ENCODE assay signal across 12 cellular contexts in the genomic region with DNA sequence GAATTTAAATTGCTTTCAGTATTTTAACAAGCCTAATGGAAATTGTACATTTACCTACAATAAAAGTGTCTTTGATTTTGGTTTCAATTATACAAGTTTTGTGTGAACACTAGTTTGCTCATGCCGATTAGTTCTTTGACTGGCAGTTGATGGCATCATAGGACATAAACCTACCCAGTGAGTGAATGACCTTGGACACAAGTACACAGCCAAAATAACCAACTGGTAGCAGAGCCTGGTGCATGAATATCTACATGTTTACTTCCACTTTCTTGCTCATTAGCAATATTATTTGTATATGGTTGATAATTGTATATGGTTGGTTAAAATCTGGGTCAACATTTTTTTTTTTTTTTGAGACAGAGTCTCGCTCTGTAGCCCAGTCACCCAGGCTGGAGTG. TPM values are rescaled to one million over a fixed set of nuclear protein-coding genes. Genes with fewer than 3 reads are reported as not detected.
A peak's percentile ranks its signal among the peaks of the same experiment; 100 is the strongest.
DNase-seq lines count a peak whose midpoint lies in the region; ATAC-seq lines count a peak whose summit lies in the region.
"Had no signal": no experiment of that assay in that cellular context is flagged by ENCODE, and none has a peak within 500 bp of the region (broad histone marks: within the 10 kb centered on the region; RNA-seq: fewer than 3 reads in every experiment).

No MANE protein-coding gene starts in this region.

- DNase-seq in T-helper 2 cell treated with Interferon-gamma antibody and Interleukin-4, amounts not matched to agents 5 μg/mL and 100 μg/mL, for 36 hours (ENCODE audit: low spot score): no peak
- DNase-seq in T-helper 2 cell: no peak
- DNase-seq in stimulated activated effector memory CD8-positive, alpha-beta T cell treated with anti-CD3 and anti-CD28 coated beads, Interleukin-12 subunit alpha, Interleukin-12 subunit beta, amount 100 ng/mL, for 72 hours (ENCODE audit: low spot score in 2 of 2): no peak
- DNase-seq in ACHN: no peak
- DNase-seq in NCI-H1436 (lab: John Stamatoyannopoulos, UW): no peak
- no peak for DNase-seq in activated CD4-positive, CD25-positive, alpha-beta regulatory T cell treated with anti-CD3 and anti-CD28 coated beads, Interleukin-2, amount 50 U/mL, for 72 hours
- DNase-seq: activated CD4-positive, alpha-beta T cell treated with anti-CD3 and anti-CD28 coated beads for 4 hours; activated naive CD4-positive, alpha-beta T cell; NCI-H1694; NCI-H82 had no signal

- no peaks in the 10 kb centered on the region for H3K27me3 Mint-ChIP-seq in T-helper 2 cell treated with Interferon-gamma antibody and Interleukin-4, amounts not matched to agents 5 μg/mL and 100 μg/mL, for 36 hours (ENCODE audit: low read depth)
- H3K27me3 Mint-ChIP-seq in activated T-helper 17 cell treated with anti-CD3 and anti-CD28 coated beads, Interleukin-2, amount 50 U/mL, for 72 hours: no peaks in the 10 kb centered on the region

- peaks cover 38% of the 10 kb centered on the region for H3K4me1 Mint-ChIP-seq in T-helper 2 cell treated with Interferon-gamma antibody and Interleukin-4, amounts not matched to agents 5 μg/mL and 100 μg/mL, for 36 hours (ENCODE audit: low read depth)
- H3K4me1 Mint-ChIP-seq in activated T-helper 17 cell treated with anti-CD3 and anti-CD28 coated beads, Interleukin-2, amount 50 U/mL, for 72 hours: peaks cover 21% of the 10 kb centered on the region
- H3K4me1 Mint-ChIP-seq in stimulated activated effector memory CD8-positive, alpha-beta T cell treated with anti-CD3 and anti-CD28 coated beads, Interleukin-12 subunit alpha, Interleukin-12 subunit beta, amount 100 ng/mL, for 72 hours: peaks cover 38% of the 10 kb centered on the region

- ATAC-seq in HG02588 (IDR thresholded peaks at IDR 0.05; ENCODE audit: unreplicated experiment): peak; percentile 19
- ATAC-seq in activated T-helper 17 cell treated with anti-CD3 and anti-CD28 coated beads, Interleukin-2, amount 50 U/mL, for 72 hours (replicated peaks): no peak
- no peak for ATAC-seq in stimulated activated effector memory CD8-positive, alpha-beta T cell treated with anti-CD3 and anti-CD28 coated beads, Interleukin-12 subunit alpha, Interleukin-12 subunit beta, amount 100 ng/mL, for 72 hours

- H3K36me3 Mint-ChIP-seq in T-helper 2 cell treated with Interferon-gamma antibody and Interleukin-4, amounts not matched to agents 5 μg/mL and 100 μg/mL, for 36 hours (ENCODE audit: low read depth): peaks cover 35% of the 10 kb centered on the region
- no peaks in the 10 kb centered on the region for H3K36me3 Mint-ChIP-seq in activated T-helper 17 cell treated with anti-CD3 and anti-CD28 coated beads, Interleukin-2, amount 50 U/mL, for 72 hours (ENCODE audit: low read depth)
- no peaks in the 10 kb centered on the region for H3K36me3 Mint-ChIP-seq in stimulated activated effector memory CD8-positive, alpha-beta T cell treated with anti-CD3 and anti-CD28 coated beads, Interleukin-12 subunit alpha, Interleukin-12 subunit beta, amount 100 ng/mL, for 72 hours

- H3K4me3 Mint-ChIP-seq in T-helper 2 cell treated with Interferon-gamma antibody and Interleukin-4, amounts not matched to agents 5 μg/mL and 100 μg/mL, for 36 hours: peak overlapping the region; percentile 25
- H3K4me3 Mint-ChIP-seq in activated T-helper 17 cell treated with anti-CD3 and anti-CD28 coated beads, Interleukin-2, amount 50 U/mL, for 72 hours: no peak overlapping the region
- no peak overlapping the region for H3K4me3 Mint-ChIP-seq in stimulated activated effector memory CD8-positive, alpha-beta T cell treated with anti-CD3 and anti-CD28 coated beads, Interleukin-12 subunit alpha, Interleukin-12 subunit beta, amount 100 ng/mL, for 72 hours

- H3K9me3 Mint-ChIP-seq in T-helper 2 cell treated with Interferon-gamma antibody and Interleukin-4, amounts not matched to agents 5 μg/mL and 100 μg/mL, for 36 hours: no peaks in the 10 kb centered on the region
- H3K9me3 Mint-ChIP-seq in activated T-helper 17 cell treated with anti-CD3 and anti-CD28 coated beads, Interleukin-2, amount 50 U/mL, for 72 hours: no peaks in the 10 kb centered on the region
- no peaks in the 10 kb centered on the region for H3K9me3 Mint-ChIP-seq in stimulated activated effector memory CD8-positive, alpha-beta T cell treated with anti-CD3 and anti-CD28 coated beads, Interleukin-12 subunit alpha, Interleukin-12 subunit beta, amount 100 ng/mL, for 72 hours

- in situ Hi-C loops in ACHN (cut with HindIII; ENCODE audit: low pct_ligation_motif_present, low pct_unique_long_range_greater_than_20kb, low sequenced_read_pairs): no loop called here

- H3K27ac Mint-ChIP-seq in T-helper 2 cell treated with Interferon-gamma antibody and Interleukin-4, amounts not matched to agents 5 μg/mL and 100 μg/mL, for 36 hours: peak overlapping the region; percentile 26
- H3K27ac Mint-ChIP-seq in activated T-helper 17 cell treated with anti-CD3 and anti-CD28 coated beads, Interleukin-2, amount 50 U/mL, for 72 hours: peak overlapping the region; percentile 53
- H3K27ac Mint-ChIP-seq in stimulated activated effector memory CD8-positive, alpha-beta T cell treated with anti-CD3 and anti-CD28 coated beads, Interleukin-12 subunit alpha, Interleukin-12 subunit beta, amount 100 ng/mL, for 72 hours: peak overlapping the region; percentile 89

RNA-seq across cellular contexts. Expression of gene STIM1, which starts 37.8 kb away (rescaled TPM):
- total RNA-seq in activated T-helper 17 cell treated with anti-CD3 and anti-CD28 coated beads, Interleukin-2, amount 50 U/mL, for 72 hours: 10 to 100 TPM; 68.8 to 82.7 TPM

RNA-seq across cellular contexts. Expression of gene RHOG, which starts 52.6 kb away (rescaled TPM):
- 100 to 1,000 TPM; 151 to 154 TPM for total RNA-seq in activated T-helper 17 cell treated with anti-CD3 and anti-CD28 coated beads, Interleukin-2, amount 50 U/mL, for 72 hours

Comparison
In these comparisons a context has a peak if more than half of its experiments do, and no peak if none do; other contexts are left out.
1. H3K27ac Mint-ChIP-seq: peak in every context shown above with its lines; median percentile 89 in stimulated activated effector memory CD8-positive, alpha-beta T cell treated with anti-CD3 and anti-CD28 coated beads, Interleukin-12 subunit alpha, Interleukin-12 subunit beta, amount 100 ng/mL, for 72 hours; 53 in activated T-helper 17 cell treated with anti-CD3 and anti-CD28 coated beads, Interleukin-2, amount 50 U/mL, for 72 hours; 26 in T-helper 2 cell treated with Interferon-gamma antibody and Interleukin-4, amounts not matched to agents 5 μg/mL and 100 μg/mL, for 36 hours.